Comparison of ENCODE assay signal across 1 cellular context in the genomic region with DNA sequence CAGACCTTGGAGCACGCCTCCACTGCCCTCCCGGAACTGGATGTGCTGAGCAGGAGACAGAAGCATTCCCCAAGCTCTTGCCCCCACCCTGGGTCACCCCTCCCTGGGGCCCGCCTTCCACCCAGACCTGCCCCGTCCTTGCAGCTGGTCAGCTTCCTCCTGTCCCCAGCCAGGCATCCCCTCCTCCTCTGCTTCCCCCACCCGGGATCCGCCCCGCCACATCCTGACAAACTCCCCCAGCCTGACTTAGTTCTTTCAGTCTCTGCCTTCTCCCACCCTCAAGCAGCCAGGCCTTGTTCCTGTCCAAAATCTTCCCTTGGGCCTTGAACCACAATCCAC.
A peak's percentile ranks its signal among the peaks of the same experiment; 100 is the strongest.
TF ChIP-seq lines count a peak whose summit lies in the region.

No MANE protein-coding gene starts in this region.

TF ChIP-seq in HEK293, 187 proteins besides CTCF, POLR2A, EP300 and RAD21 (continued from another document):
- TF ChIP-seq ZNF391 (tag by site-specific recombination; IDR thresholded peaks at IDR 0.05; ENCODE audit: borderline replicate concordance, low read depth) (no peak), ZNF654 (tag by site-specific recombination; IDR thresholded peaks at IDR 0.05; ENCODE audit: low read depth) (no peak), ZFP41 (tag by site-specific recombination; IDR thresholded peaks at IDR 0.05; ENCODE audit: borderline replicate concordance) (no peak), ZNF366 (tag by site-specific recombination; conservative IDR thresholded peaks at IDR 0.05) (no peak), SP3 (tag by site-specific recombination; IDR thresholded peaks at IDR 0.05) (peak; percentile 35; the same call in 1 of the 2 replicates), TCF7L2 (IDR thresholded peaks at IDR 0.05; ENCODE audit: borderline replicate concordance, low read depth, low read length) (no peak), ZNF529 (tag by site-specific recombination; IDR thresholded peaks at IDR 0.05; ENCODE audit: insufficient replicate concordance) (no peak), ZFP37 (tag by site-specific recombination; IDR thresholded peaks at IDR 0.05) (no peak), KLF8 (tag by site-specific recombination; IDR thresholded peaks at IDR 0.05) (peak; percentile 81), FEZF1 (tag by site-specific recombination; IDR thresholded peaks at IDR 0.05) (no peak), ZNF341 (tag by site-specific recombination; IDR thresholded peaks at IDR 0.05; ENCODE audit: low read depth) (no peak), SP2 (tag by site-specific recombination; IDR thresholded peaks at IDR 0.05) (peak; percentile 76), GLIS2 (tag by site-specific recombination; IDR thresholded peaks at IDR 0.05) (no peak), ZNF324 (tag by site-specific recombination; IDR thresholded peaks at IDR 0.05) (no peak), ZNF473 (tag by site-specific recombination; IDR thresholded peaks at IDR 0.05) (no peak), ZNF223 (tag by site-specific recombination; IDR thresholded peaks at IDR 0.05) (no peak), ZNF335 (tag by site-specific recombination; conservative IDR thresholded peaks at IDR 0.05) (no peak), ZNF571 (tag by site-specific recombination; IDR thresholded peaks at IDR 0.05) (no peak), ZNF548 (tag by site-specific recombination; IDR thresholded peaks at IDR 0.05) (no peak), ZNF76 (tag by site-specific recombination; IDR thresholded peaks at IDR 0.05; ENCODE audit: borderline replicate concordance, low read depth) (no peak), ZNF792 (tag by site-specific recombination; IDR thresholded peaks at IDR 0.05) (no peak), ZNF211 (tag by site-specific recombination; IDR thresholded peaks at IDR 0.05; ENCODE audit: low read depth) (no peak), ZNF768 (tag by site-specific recombination; IDR thresholded peaks at IDR 0.05) (no peak), KLF1 (tag by site-specific recombination; IDR thresholded peaks at IDR 0.05) (peak; percentile 87), PRDM1 (tag by site-specific recombination; IDR thresholded peaks at IDR 0.05) (no peak), ZNF660 (tag by site-specific recombination; IDR thresholded peaks at IDR 0.05) (no peak), EGR2 (tag by site-specific recombination; IDR thresholded peaks at IDR 0.05; ENCODE audit: low read depth) (peak; percentile 34)
- TF ChIP-seq, protein P1, sequence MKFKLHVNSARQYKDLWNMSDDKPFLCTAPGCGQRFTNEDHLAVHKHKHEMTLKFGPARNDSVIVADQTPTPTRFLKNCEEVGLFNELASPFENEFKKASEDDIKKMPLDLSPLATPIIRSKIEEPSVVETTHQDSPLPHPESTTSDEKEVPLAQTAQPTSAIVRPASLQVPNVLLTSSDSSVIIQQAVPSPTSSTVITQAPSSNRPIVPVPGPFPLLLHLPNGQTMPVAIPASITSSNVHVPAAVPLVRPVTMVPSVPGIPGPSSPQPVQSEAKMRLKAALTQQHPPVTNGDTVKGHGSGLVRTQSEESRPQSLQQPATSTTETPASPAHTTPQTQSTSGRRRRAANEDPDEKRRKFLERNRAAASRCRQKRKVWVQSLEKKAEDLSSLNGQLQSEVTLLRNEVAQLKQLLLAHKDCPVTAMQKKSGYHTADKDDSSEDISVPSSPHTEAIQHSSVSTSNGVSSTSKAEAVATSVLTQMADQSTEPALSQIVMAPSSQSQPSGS (tag by site-specific recombination; IDR thresholded peaks at IDR 0.05; ENCODE audit: low read depth): no peak
- TF ChIP-seq, protein P2, sequence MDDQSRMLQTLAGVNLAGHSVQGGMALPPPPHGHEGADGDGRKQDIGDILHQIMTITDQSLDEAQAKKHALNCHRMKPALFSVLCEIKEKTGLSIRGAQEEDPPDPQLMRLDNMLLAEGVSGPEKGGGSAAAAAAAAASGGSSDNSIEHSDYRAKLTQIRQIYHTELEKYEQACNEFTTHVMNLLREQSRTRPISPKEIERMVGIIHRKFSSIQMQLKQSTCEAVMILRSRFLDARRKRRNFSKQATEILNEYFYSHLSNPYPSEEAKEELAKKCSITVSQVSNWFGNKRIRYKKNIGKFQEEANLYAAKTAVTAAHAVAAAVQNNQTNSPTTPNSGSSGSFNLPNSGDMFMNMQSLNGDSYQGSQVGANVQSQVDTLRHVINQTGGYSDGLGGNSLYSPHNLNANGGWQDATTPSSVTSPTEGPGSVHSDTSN (CRISPR knock-in tag; IDR thresholded peaks at IDR 0.05): no peak
- TF ChIP-seq, protein P3, sequence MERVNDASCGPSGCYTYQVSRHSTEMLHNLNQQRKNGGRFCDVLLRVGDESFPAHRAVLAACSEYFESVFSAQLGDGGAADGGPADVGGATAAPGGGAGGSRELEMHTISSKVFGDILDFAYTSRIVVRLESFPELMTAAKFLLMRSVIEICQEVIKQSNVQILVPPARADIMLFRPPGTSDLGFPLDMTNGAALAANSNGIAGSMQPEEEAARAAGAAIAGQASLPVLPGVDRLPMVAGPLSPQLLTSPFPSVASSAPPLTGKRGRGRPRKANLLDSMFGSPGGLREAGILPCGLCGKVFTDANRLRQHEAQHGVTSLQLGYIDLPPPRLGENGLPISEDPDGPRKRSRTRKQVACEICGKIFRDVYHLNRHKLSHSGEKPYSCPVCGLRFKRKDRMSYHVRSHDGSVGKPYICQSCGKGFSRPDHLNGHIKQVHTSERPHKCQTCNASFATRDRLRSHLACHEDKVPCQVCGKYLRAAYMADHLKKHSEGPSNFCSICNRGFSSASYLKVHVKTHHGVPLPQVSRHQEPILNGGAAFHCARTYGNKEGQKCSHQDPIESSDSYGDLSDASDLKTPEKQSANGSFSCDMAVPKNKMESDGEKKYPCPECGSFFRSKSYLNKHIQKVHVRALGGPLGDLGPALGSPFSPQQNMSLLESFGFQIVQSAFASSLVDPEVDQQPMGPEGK (tag by site-specific recombination; IDR thresholded peaks at IDR 0.05): peak; percentile 38; the same call in 1 of the 2 replicates
- TF ChIP-seq, protein P4, sequence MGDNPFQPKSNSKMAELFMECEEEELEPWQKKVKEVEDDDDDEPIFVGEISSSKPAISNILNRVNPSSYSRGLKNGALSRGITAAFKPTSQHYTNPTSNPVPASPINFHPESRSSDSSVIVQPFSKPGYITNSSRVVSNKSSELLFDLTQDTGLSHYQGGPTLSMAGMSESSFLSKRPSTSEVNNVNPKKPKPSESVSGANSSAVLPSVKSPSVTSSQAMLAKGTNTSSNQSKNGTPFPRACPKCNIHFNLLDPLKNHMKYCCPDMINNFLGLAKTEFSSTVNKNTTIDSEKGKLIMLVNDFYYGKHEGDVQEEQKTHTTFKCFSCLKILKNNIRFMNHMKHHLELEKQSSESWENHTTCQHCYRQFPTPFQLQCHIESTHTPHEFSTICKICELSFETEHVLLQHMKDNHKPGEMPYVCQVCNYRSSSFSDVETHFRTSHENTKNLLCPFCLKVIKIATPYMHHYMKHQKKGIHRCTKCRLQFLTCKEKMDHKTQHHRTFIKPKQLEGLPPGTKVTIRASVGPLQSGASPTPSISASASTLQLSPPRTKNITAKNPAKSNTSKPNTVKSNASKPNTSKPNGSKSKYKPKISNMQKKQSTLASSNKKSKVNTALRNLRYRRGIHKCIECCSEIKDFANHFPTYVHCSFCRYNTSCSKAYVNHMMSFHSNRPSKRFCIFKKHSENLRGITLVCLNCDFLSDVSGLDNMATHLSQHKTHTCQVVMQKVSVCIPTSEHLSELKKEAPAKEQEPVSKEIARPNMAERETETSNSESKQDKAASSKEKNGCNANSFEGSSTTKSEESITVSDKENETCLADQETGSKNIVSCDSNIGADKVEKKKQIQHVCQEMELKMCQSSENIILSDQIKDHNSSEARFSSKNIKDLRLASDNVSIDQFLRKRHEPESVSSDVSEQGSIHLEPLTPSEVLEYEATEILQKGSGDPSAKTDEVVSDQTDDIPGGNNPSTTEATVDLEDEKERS (tag by site-specific recombination; IDR thresholded peaks at IDR 0.05): no peak
